ENCODE assay signal across 8 cellular contexts in genomic region chr12:111597731-111598636, GRCh38. TPM values are rescaled to one million over a fixed set of nuclear protein-coding genes. Genes with fewer than 3 reads are reported as not detected.
A peak's percentile ranks its signal among the peaks of the same experiment; 100 is the strongest.
DNase-seq lines count a peak whose midpoint lies in the region; ATAC-seq, FAIRE-seq and TF ChIP-seq lines count a peak whose summit lies in the region.

No MANE protein-coding gene starts in this region.

- H3K9me3 ChIP-seq in DOHH2 (ENCODE audit: control insufficient read depth, insufficient read depth, low read length), result no peaks in the 10 kb centered on the region
- no peaks in the 10 kb centered on the region for H3K9me3 ChIP-seq in endothelial cell of umbilical vein (replicated peaks; ENCODE audit: control insufficient read depth, insufficient read depth, low read length)
- no peaks in the 10 kb centered on the region for H3K9me3 ChIP-seq in stomach

- H3K9me1 ChIP-seq in endothelial cell of umbilical vein (replicated peaks; ENCODE audit: control insufficient read depth, extremely low read depth, insufficient read depth, low read length), result no peaks in the 10 kb centered on the region

- CTCF ChIA-PET in endothelial cell of umbilical vein (lab: Charles Lee), result interaction anchor here (1.2 kb wide), 1 partner anchor 43 kb away, joined by 4 read pairs; no protein-coding TSS in a partner anchor

- TF ChIP-seq EP300 in stomach (IDR thresholded peaks at IDR 0.05), result no peak

- TF ChIP-seq POLR2A in NB4 (IDR thresholded peaks at IDR 0.05; ENCODE audit: extremely low read depth, insufficient read length), result peak; percentile 15
- TF ChIP-seq POLR2A in endothelial cell of umbilical vein (IDR thresholded peaks at IDR 0.05; ENCODE audit: low read depth, low read length), result no peak
- TF ChIP-seq POLR2A in stomach (IDR thresholded peaks at IDR 0.05), result no peak

- POLR2A ChIA-PET in endothelial cell of umbilical vein (lab: Charles Lee), result no interaction called here

- no TSS peak for BruUV-seq in endothelial cell of umbilical vein (replicated peaks; lab: Mats Ljungman, UMichigan)

- H3K4me3 ChIP-seq in DOHH2 (ENCODE audit: low read length) (peak overlapping the region; percentile 82), NB4 (ENCODE audit: low read depth, low read length) (peak overlapping the region; percentile 92), endothelial cell of umbilical vein (replicated peaks in 1 of 3; ENCODE audit: insufficient read depth in 1 of 3, low read depth in 1 of 3, low read length in 3 of 3) (peak overlapping the region; percentile 68 to 89 (median 85)), stomach (peak overlapping the region; percentile 88 to 99 (median 95))

- 0 to 1% (median 1%) methylated on average over 34 to 73 of the region's 73 CpGs for WGBS in stomach, 5 donors

- DNase-seq in NB4 (ENCODE audit: low read depth) (peak; percentile 82), endothelial cell of umbilical vein (ENCODE audit: low read depth, low spot score) (peak; percentile 31), midbrain (lab: John Stamatoyannopoulos, UW) (peak; percentile 52), stomach (peak; percentile 60), NCI-H2196 (lab: John Stamatoyannopoulos, UW; ENCODE audit: unreplicated experiment) (no peak)
- DNase-seq in activated CD8-positive, alpha-beta memory T cell treated with anti-CD3 and anti-CD28 coated beads, Interleukin-2, amount 50 U/mL, for 48 hours, result peak; percentile 72

- no peaks in the 10 kb centered on the region for H3K9me2 ChIP-seq in DOHH2 (replicated peaks; ENCODE audit: control insufficient read depth, low read length)

- H3K4me2 ChIP-seq in DOHH2 (ENCODE audit: low read length) (peak overlapping the region; percentile 91), endothelial cell of umbilical vein (ENCODE audit: insufficient read depth, low read length) (peak overlapping the region; percentile 70)

- H3K27me3 ChIP-seq in DOHH2 (ENCODE audit: control insufficient read depth, low read length) (no peaks in the 10 kb centered on the region), endothelial cell of umbilical vein (ENCODE audit: control insufficient read depth in 2 of 2, insufficient read depth in 2 of 2, low read length in 2 of 2) (no peaks in the 10 kb centered on the region), stomach (no peaks in the 10 kb centered on the region)

- peak; percentile 33 for FAIRE-seq in endothelial cell of umbilical vein (lab: Jason Lieb, UNC)

- peak overlapping the region; percentile 36 for H2AFZ ChIP-seq in endothelial cell of umbilical vein (ENCODE audit: low read depth, low read length)

- peak overlapping the region; percentile 64 for H3K9ac ChIP-seq in endothelial cell of umbilical vein (replicated peaks; ENCODE audit: extremely low read depth, insufficient read depth, low read length)

- peaks cover 30% of the 10 kb centered on the region for H3K4me1 ChIP-seq in DOHH2 (ENCODE audit: control insufficient read depth, low read length)
- peaks cover 26% of the 10 kb centered on the region for H3K4me1 ChIP-seq in endothelial cell of umbilical vein (ENCODE audit: control insufficient read depth, extremely low read depth, insufficient read depth, low read length)
- H3K4me1 ChIP-seq in stomach, result peaks cover 16 to 57% (median 39%) of the 10 kb centered on the region in 4 donors

- peak; percentile 14 for ATAC-seq in GM21737 (IDR thresholded peaks at IDR 0.05; ENCODE audit: unreplicated experiment)

- no peaks in the 10 kb centered on the region for H3F3A ChIP-seq in DOHH2 (ENCODE audit: control insufficient read depth, insufficient read depth)

- H3K79me2 ChIP-seq in DOHH2 (ENCODE audit: control insufficient read depth, low read length) (peaks cover 71% of the 10 kb centered on the region), endothelial cell of umbilical vein (ENCODE audit: control insufficient read depth, insufficient read depth, low read length) (peaks cover 59% of the 10 kb centered on the region)

- H3K36me3 ChIP-seq in DOHH2 (ENCODE audit: control insufficient read depth, low read length) (peaks cover 18% of the 10 kb centered on the region), endothelial cell of umbilical vein (ENCODE audit: control insufficient read depth in 2 of 2, extremely low read depth in 1 of 2, insufficient read depth in 2 of 2, low read length in 2 of 2) (no peaks in the 10 kb centered on the region), stomach (no peaks in the 10 kb centered on the region)

- TF ChIP-seq CTCF in DOHH2 (IDR thresholded peaks at IDR 0.05; ENCODE audit: low read depth, low read length, poor library complexity, severe bottlenecking), result no peak
- no peak for TF ChIP-seq CTCF in NB4 (IDR thresholded peaks at IDR 0.05; ENCODE audit: low read depth, low read length)
- TF ChIP-seq CTCF in endothelial cell of umbilical vein (IDR thresholded peaks at IDR 0.05; ENCODE audit: extremely low read depth in 1 of 2, insufficient read depth in 1 of 2, low read depth in 1 of 2, low read length in 2 of 2), result no peak
- TF ChIP-seq CTCF in stomach (IDR thresholded peaks at IDR 0.05), result no peak

- H3K27ac ChIP-seq in DOHH2 (ENCODE audit: low read depth, low read length) (peak overlapping the region; percentile 51), endothelial cell of umbilical vein (ENCODE audit: insufficient read depth, low read depth, low read length) (peak overlapping the region; percentile 81), stomach (peak overlapping the region; percentile 94 to 100 (median 97))

- dilution Hi-C loops in endothelial cell of umbilical vein (cut with MboI; ENCODE audit: extremely low pct_ligation_motif_present, low sequenced_read_pairs), result no loop called here

- H4K20me1 ChIP-seq in DOHH2 (ENCODE audit: control insufficient read depth, insufficient read depth, low read depth, low read length), result peaks cover 8% of the 10 kb centered on the region; the same call in 1 of the 2 replicates
- H4K20me1 ChIP-seq in endothelial cell of umbilical vein (replicated peaks; ENCODE audit: control insufficient read depth, extremely low read depth, insufficient read depth, low read length), result peaks cover 18% of the 10 kb centered on the region

- intact Hi-C loops in endothelial cell of umbilical vein (cut with micrococcal nuclease) (loop anchor here (1.0 to 5.0 kb wide), 4 partner anchors 20 to 191 kb away; partner anchors contain the start of gene SH2B3), stomach (cut with DNase I; ENCODE audit: low total_unique reads) (no loop called here)

TF ChIP-seq in endothelial cell of umbilical vein, 7 proteins besides CTCF, POLR2A, EP300 and RAD21:
- TF ChIP-seq EZH2 (IDR thresholded peaks at IDR 0.05; ENCODE audit: borderline replicate concordance, low read depth, low read length, severe bottlenecking) (no peak), POLR2AphosphoS5 (IDR thresholded peaks at IDR 0.05; ENCODE audit: insufficient read depth, low read depth, low read length) (no peak), JUN (IDR thresholded peaks at IDR 0.05; ENCODE audit: borderline replicate concordance, insufficient read depth, insufficient read length, low read depth) (no peak), GATA2 (IDR thresholded peaks at IDR 0.05; ENCODE audit: insufficient read depth, insufficient read length, low read depth, low read length) (no peak), FOS (IDR thresholded peaks at IDR 0.05; ENCODE audit: borderline replicate concordance, insufficient read depth, low read length) (no peak), MYC (IDR thresholded peaks at IDR 0.05; ENCODE audit: low read depth, low read length) (no peak)
- TF ChIP-seq, protein P1, sequence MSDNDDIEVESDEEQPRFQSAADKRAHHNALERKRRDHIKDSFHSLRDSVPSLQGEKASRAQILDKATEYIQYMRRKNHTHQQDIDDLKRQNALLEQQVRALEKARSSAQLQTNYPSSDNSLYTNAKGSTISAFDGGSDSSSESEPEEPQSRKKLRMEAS (IDR thresholded peaks at IDR 0.05; ENCODE audit: insufficient read depth, insufficient read length), result no peak
TF ChIP-seq in endothelial cell of umbilical vein: peak in this region for 0.

RNA-seq across cellular contexts. Expression of gene ATXN2, which starts 1.1 kb away (rescaled TPM):
- 83.4 and 86.7 TPM in 2 replicates for total RNA-seq in endothelial cell of umbilical vein
- 55.6 and 58.9 TPM in 2 replicates for polyA plus RNA-seq in endothelial cell of umbilical vein
- polyA plus RNA-seq in endothelial cell of umbilical vein (2011; cell fraction: cytosol; rRNA removed), result 29.8 and 36.2 TPM in 2 replicates
- 133 and 143 TPM in 2 replicates for polyA plus RNA-seq in endothelial cell of umbilical vein (2011; cell fraction: nucleus; rRNA removed)
- 56.2 and 60.8 TPM in 2 replicates for polyA plus RNA-seq in endothelial cell of umbilical vein (2012)
- 109 and 114 TPM in 2 replicates for polyA minus RNA-seq in endothelial cell of umbilical vein
- polyA minus RNA-seq in endothelial cell of umbilical vein (2011; cell fraction: cytosol; rRNA and poly(A)+ RNA removed), result 34.7 TPM
- polyA minus RNA-seq in endothelial cell of umbilical vein (2011; cell fraction: nucleus; rRNA and poly(A)+ RNA removed), result 142 and 159 TPM in 2 replicates
- total RNA-seq in stomach, result 100 to 1,000 TPM in 2 of 5 donors, 10 to 100 TPM in 3; 55.9 to 131 (median 71.7) TPM
- 10 to 100 TPM; 11.1 to 17.4 (median 16.1) TPM for polyA plus RNA-seq in stomach
